Comparison of ENCODE assay signal across 19 cellular contexts in genomic region chr5:132269635-132270344, GRCh38. TPM values are rescaled to one million over a fixed set of nuclear protein-coding genes. Genes with fewer than 3 reads are reported as not detected.
A peak's percentile ranks its signal among the peaks of the same experiment; 100 is the strongest.
DNase-seq lines count a peak whose midpoint lies in the region; TF ChIP-seq lines count a peak whose summit lies in the region.
"Had no signal": no experiment of that assay in that cellular context is flagged by ENCODE, and none has a peak within 500 bp of the region (broad histone marks: within the 10 kb centered on the region; RNA-seq: fewer than 3 reads in every experiment).

No MANE protein-coding gene starts in this region.

- DNase-seq in EH (ENCODE audit: low read depth): peak; percentile 35
- DNase-seq in WERI-Rb-1: no peak
- peak in 1 of 2 donors; percentile 28 for DNase-seq in fibroblast of lung (ENCODE audit: low read depth in 2 of 2)
- DNase-seq in HuH-7.5 (ENCODE audit: low spot score): no peak
- DNase-seq in brain microvascular endothelial cell: no peak
- DNase-seq in activated CD4-positive, alpha-beta T cell treated with anti-CD3 and anti-CD28 coated beads for 4 hours: no peak
- DNase-seq in activated CD4-positive, alpha-beta T cell treated with anti-CD3 and anti-CD28 coated beads, Interleukin-2, amount 50 U/mL, for 1 hour: no peak
- DNase-seq: activated CD4-positive, alpha-beta T cell treated with anti-CD3 and anti-CD28 coated beads for 36 hours; activated naive CD4-positive, alpha-beta T cell treated with Interleukin-2 at 50 U/mL for 16 hours; activated T-cell treated with anti-CD3 and anti-CD28 coated beads for 4 hours; CD4-positive, alpha-beta memory T cell; DND-41; erythroblast; NCI-H2029; SIG-M5; stimulated activated naive CD8-positive, alpha-beta T cell treated with anti-CD3 and anti-CD28 coated beads, Interleukin-15, Interleukin-2, amounts not matched to agents 100 U/mL and 50 U/mL, for 24 hours had no signal

- peak overlapping the region; percentile 75 for H3K27ac ChIP-seq in WERI-Rb-1
- H3K27ac ChIP-seq in fibroblast of lung (ENCODE audit: insufficient read depth, low read length): peak overlapping the region; percentile 79
- peak overlapping the region; percentile 47 for H3K27ac ChIP-seq in rectal smooth muscle tissue (ENCODE audit: low read depth, low read length)
- no peak overlapping the region for H3K27ac ChIP-seq in brain microvascular endothelial cell
- H3K27ac ChIP-seq: neural progenitor cell had no signal

- H3K4me1 ChIP-seq in fibroblast of lung (ENCODE audit: control insufficient read depth, extremely low read depth, insufficient read depth, low read length) (peaks cover 30% of the 10 kb centered on the region), rectal smooth muscle tissue (ENCODE audit: control insufficient read depth, insufficient read depth, low read length) (peaks cover 49% of the 10 kb centered on the region)

- H3K9me3 ChIP-seq in WERI-Rb-1 (ENCODE audit: severe bottlenecking) (no peaks in the 10 kb centered on the region), fibroblast of lung (ENCODE audit: control insufficient read depth, insufficient read depth, low read depth, low read length) (no peaks in the 10 kb centered on the region)

- H3K27me3 ChIP-seq in WERI-Rb-1 (ENCODE audit: insufficient read depth, low read depth, severe bottlenecking) (no peaks in the 10 kb centered on the region), fibroblast of lung (ENCODE audit: control insufficient read depth, insufficient read depth, low read length) (no peaks in the 10 kb centered on the region), rectal smooth muscle tissue (ENCODE audit: control insufficient read depth, insufficient read depth, low read length) (no peaks in the 10 kb centered on the region), brain microvascular endothelial cell (replicated peaks) (no peaks in the 10 kb centered on the region)
- H3K27me3 ChIP-seq: neural progenitor cell had no signal

- no peak overlapping the region for H2AFZ ChIP-seq in fibroblast of lung (ENCODE audit: low read length)
- H2AFZ ChIP-seq: neural progenitor cell had no signal

- H3K9ac ChIP-seq in fibroblast of lung (ENCODE audit: insufficient read depth, low read length) (no peak overlapping the region), rectal smooth muscle tissue (ENCODE audit: low read length) (no peak overlapping the region)
- H3K9ac ChIP-seq: neural progenitor cell had no signal

- H3K4me2 ChIP-seq in fibroblast of lung (ENCODE audit: extremely low read depth, insufficient read depth, low read length): peak overlapping the region; percentile 59
- H3K4me2 ChIP-seq: neural progenitor cell had no signal

- in situ Hi-C loops in brain microvascular endothelial cell (cut with HindIII; ENCODE audit: low pct_ligation_motif_present, low sequenced_read_pairs): no loop called here

- H3K36me3 ChIP-seq in WERI-Rb-1 (no peaks in the 10 kb centered on the region), fibroblast of lung (ENCODE audit: control insufficient read depth, insufficient read depth, low read length) (peaks cover 26% of the 10 kb centered on the region), rectal smooth muscle tissue (ENCODE audit: control insufficient read depth, insufficient read depth, low read length) (peaks cover 9% of the 10 kb centered on the region), brain microvascular endothelial cell (replicated peaks) (peaks cover 63% of the 10 kb centered on the region)
- H3K36me3 ChIP-seq: neural progenitor cell had no signal

- no peak for TF ChIP-seq CTCF in WERI-Rb-1 (IDR thresholded peaks at IDR 0.05; ENCODE audit: low read depth, low read length)
- no peak for TF ChIP-seq CTCF in fibroblast of lung (conservative IDR thresholded peaks at IDR 0.05 in 1 of 2, IDR thresholded peaks at IDR 0.05 in 1 of 2; ENCODE audit: low read depth in 1 of 2, low read length in 2 of 2)
- TF ChIP-seq CTCF in brain microvascular endothelial cell (IDR thresholded peaks at IDR 0.05; ENCODE audit: low read depth, low read length, missing control alignments): no peak

- H4K20me1 ChIP-seq in fibroblast of lung (ENCODE audit: control insufficient read depth, extremely low read depth, insufficient read depth, low read length): no peaks in the 10 kb centered on the region

- H3K4me3 ChIP-seq in WERI-Rb-1 (ENCODE audit: low read depth, low read length) (no peak overlapping the region), fibroblast of lung (replicated peaks in 1 of 4; ENCODE audit: control extremely low read depth in 1 of 4, insufficient read depth in 1 of 4, low read depth in 3 of 4, low read length in 4 of 4) (no peak overlapping the region), rectal smooth muscle tissue (ENCODE audit: low read length) (no peak overlapping the region), brain microvascular endothelial cell (ENCODE audit: low read depth, low read length) (no peak overlapping the region)
- H3K4me3 ChIP-seq: neural progenitor cell had no signal

- no peaks in the 10 kb centered on the region for H3K79me2 ChIP-seq in fibroblast of lung (ENCODE audit: control insufficient read depth, insufficient read depth, low read length)

RNA-seq across cellular contexts. Expression of gene PDLIM4, which starts 12.3 kb away (rescaled TPM):
- total RNA-seq in fibroblast of lung: 44.4 and 67.2 TPM in 2 replicates
- polyA plus RNA-seq in fibroblast of lung: 10.7 and 41.5 TPM in 2 replicates
- polyA plus RNA-seq in fibroblast of lung (2012): 24.9 and 115 TPM in 2 replicates
- 19.9 and 35.9 TPM in 2 replicates for polyA minus RNA-seq in fibroblast of lung (ENCODE audit: low replicate concordance)
- total RNA-seq: CD4-positive, alpha-beta memory T cell had no signal
- polyA plus RNA-seq: CD4-positive, alpha-beta memory T cell; IgD-negative memory B cell had no signal

RNA-seq across cellular contexts. Expression of gene SLC22A4, which starts 24.4 kb away (rescaled TPM):
- total RNA-seq in fibroblast of lung: 1.3 and 4.1 TPM in 2 replicates
- polyA plus RNA-seq in fibroblast of lung: 1.1 and 3.4 TPM in 2 replicates
- 0.69 and 2.3 TPM in 2 replicates for polyA plus RNA-seq in fibroblast of lung (2012)
- polyA minus RNA-seq in fibroblast of lung (ENCODE audit: low replicate concordance): 5.7 TPM in 1 of 2 replicates, not detected in the other
- polyA plus RNA-seq: CD4-positive, alpha-beta memory T cell; IgD-negative memory B cell had no signal

RNA-seq across cellular contexts. Expression of gene P4HA2, which starts 42.1 kb away (rescaled TPM):
- 376 and 553 TPM in 2 replicates for total RNA-seq in fibroblast of lung
- 184 and 187 TPM in 2 replicates for polyA plus RNA-seq in fibroblast of lung
- polyA plus RNA-seq in fibroblast of lung (2012): 142 and 147 TPM in 2 replicates
- polyA minus RNA-seq in fibroblast of lung (ENCODE audit: low replicate concordance): 260 and 282 TPM in 2 replicates
